ENCODE assay signal across 34 cellular contexts in genomic region chr17:45983614-45984310, GRCh38. TPM values are rescaled to one million over a fixed set of nuclear protein-coding genes. Genes with fewer than 3 reads are reported as not detected.
"Had no signal": no experiment of that assay in that cellular context is flagged by ENCODE, and none has a peak within 500 bp of the region (broad histone marks: within the 10 kb centered on the region; RNA-seq: fewer than 3 reads in every experiment).

No MANE protein-coding gene starts in this region.

- H3K27ac Mint-ChIP-seq: activated CD8-positive, alpha-beta T cell treated with anti-CD3 and anti-CD28 coated beads for 36 hours; activated naive CD4-positive, alpha-beta T cell treated with anti-CD3 and anti-CD28 coated beads, Interleukin-2, amount 50 U/mL, for 24 hours; activated naive CD8-positive, alpha-beta T cell treated with anti-CD3 and anti-CD28 coated beads, Interleukin-2, amount 10 ng/mL, durations not matched to agents 7 days and 5 days; activated T-cell treated with anti-CD3 and anti-CD28 coated beads, Interleukin-2, amount 50 U/mL, for 72 hours; activated T-helper 17 cell treated with anti-CD3 and anti-CD28 coated beads, Interleukin-2, amount 50 U/mL, for 72 hours had no signal

- H3K4me3 Mint-ChIP-seq: activated CD8-positive, alpha-beta T cell treated with anti-CD3 and anti-CD28 coated beads for 36 hours; activated naive CD4-positive, alpha-beta T cell treated with anti-CD3 and anti-CD28 coated beads, Interleukin-2, amount 50 U/mL, for 24 hours; activated naive CD8-positive, alpha-beta T cell treated with anti-CD3 and anti-CD28 coated beads, Interleukin-2, amount 10 ng/mL, durations not matched to agents 7 days and 5 days; activated T-cell treated with anti-CD3 and anti-CD28 coated beads, Interleukin-2, amount 50 U/mL, for 72 hours; activated T-helper 17 cell treated with anti-CD3 and anti-CD28 coated beads, Interleukin-2, amount 50 U/mL, for 72 hours had no signal

- H3K4me1 Mint-ChIP-seq: activated naive CD4-positive, alpha-beta T cell treated with anti-CD3 and anti-CD28 coated beads, Interleukin-2, amount 50 U/mL, for 24 hours; activated T-helper 17 cell treated with anti-CD3 and anti-CD28 coated beads, Interleukin-2, amount 50 U/mL, for 72 hours had no signal

- H3K4me3 ChIP-seq: body of pancreas, breast epithelium, SJCRH30, SK-N-MC had no signal

- H3K9me3 Mint-ChIP-seq: activated CD8-positive, alpha-beta T cell treated with anti-CD3 and anti-CD28 coated beads for 36 hours; activated naive CD4-positive, alpha-beta T cell treated with anti-CD3 and anti-CD28 coated beads, Interleukin-2, amount 50 U/mL, for 24 hours; activated naive CD8-positive, alpha-beta T cell treated with anti-CD3 and anti-CD28 coated beads, Interleukin-2, amount 10 ng/mL, durations not matched to agents 7 days and 5 days; activated T-cell treated with anti-CD3 and anti-CD28 coated beads, Interleukin-2, amount 50 U/mL, for 72 hours; activated T-helper 17 cell treated with anti-CD3 and anti-CD28 coated beads, Interleukin-2, amount 50 U/mL, for 72 hours had no signal

- H3K9me3 ChIP-seq: body of pancreas, breast epithelium, SJCRH30 had no signal

- H3K36me3 Mint-ChIP-seq: activated naive CD4-positive, alpha-beta T cell treated with anti-CD3 and anti-CD28 coated beads, Interleukin-2, amount 50 U/mL, for 24 hours; activated naive CD8-positive, alpha-beta T cell treated with anti-CD3 and anti-CD28 coated beads, Interleukin-2, amount 10 ng/mL, durations not matched to agents 7 days and 5 days had no signal

- H3K27ac ChIP-seq: body of pancreas, breast epithelium, SJCRH30, SK-N-MC, WERI-Rb-1 had no signal

- FAIRE-seq: astrocyte had no signal

- H3K36me3 ChIP-seq: breast epithelium, SJCRH30, WERI-Rb-1 had no signal

- H3K27me3 Mint-ChIP-seq: activated CD8-positive, alpha-beta T cell treated with anti-CD3 and anti-CD28 coated beads for 36 hours; activated naive CD4-positive, alpha-beta T cell treated with anti-CD3 and anti-CD28 coated beads, Interleukin-2, amount 50 U/mL, for 24 hours; activated T-helper 17 cell treated with anti-CD3 and anti-CD28 coated beads, Interleukin-2, amount 50 U/mL, for 72 hours had no signal

- DNase-seq: activated CD4-positive, alpha-beta T cell treated with anti-CD3 and anti-CD28 coated beads for 1 hour; activated CD4-positive, alpha-beta T cell treated with anti-CD3 and anti-CD28 coated beads for 48 hours; activated CD4-positive, alpha-beta T cell treated with anti-CD3 and anti-CD28 coated beads, Interleukin-2, amount 50 U/mL, for 4 hours; activated CD4-positive, CD25-positive, alpha-beta regulatory T cell; activated CD8-positive, alpha-beta T cell treated with anti-CD3 and anti-CD28 coated beads for 36 hours; activated gamma-delta T cell; activated naive CD4-positive, alpha-beta T cell treated with Interleukin-2 at 50 U/mL for 16 hours; activated naive CD8-positive, alpha-beta T cell treated with anti-CD3 and anti-CD28 coated beads, Interleukin-2, amount 10 ng/mL, durations not matched to agents 7 days and 5 days; activated T-cell treated with anti-CD3 and anti-CD28 coated beads, Interleukin-2, amount 50 U/mL, for 1 hour; activated T-cell treated with anti-CD3 and anti-CD28 coated beads, Interleukin-2, amount 50 U/mL, for 72 hours; body of pancreas; caudate nucleus; cerebellar nuclear complex; NCI-H1092 treated with DMSO at 0.1 percent for 48 hours; NCI-H1417; NCI-H1930; NCI-H345; NCI-H524 treated with DMSO at 0.1 percent for 48 hours; SHP77; SJCRH30; T1000; WERI-Rb-1 had no signal

- H3K27me3 ChIP-seq: body of pancreas, breast epithelium, SJCRH30 had no signal

- H3K4me1 ChIP-seq: body of pancreas, breast epithelium, SJCRH30 had no signal

RNA-seq across cellular contexts. Expression of gene STH, which starts 15.3 kb away (rescaled TPM):
- total RNA-seq: activated CD8-positive, alpha-beta memory T cell treated with anti-CD3 and anti-CD28 coated beads for 36 hours; activated CD8-positive, alpha-beta T cell treated with anti-CD3 and anti-CD28 coated beads for 36 hours; activated naive CD8-positive, alpha-beta T cell treated with anti-CD3 and anti-CD28 coated beads, Interleukin-2, amount 10 ng/mL, durations not matched to agents 7 days and 5 days; activated T-cell treated with anti-CD3 and anti-CD28 coated beads, Interleukin-2, amount 50 U/mL, for 72 hours; activated T-helper 17 cell treated with anti-CD3 and anti-CD28 coated beads, Interleukin-2, amount 50 U/mL, for 72 hours; astrocyte; body of pancreas; breast epithelium; M059J; NCI-H460; RPMI7951; SJCRH30; T-helper 1 cell treated with Interleukin-12 subunit alpha and Interleukin-12 subunit beta and Interleukin-4 antibody, amounts not matched to agents 30 ng/mL and 1 ng/mL, for 36 hours; T-helper 2 cell treated with Interferon-gamma antibody and Interleukin-4, amounts not matched to agents 100 ng/mL and 5 ng/mL, for 36 hours had no signal
- polyA plus RNA-seq: adipose tissue had no signal
